8 cellular contexts compared by ENCODE assay signal in genomic region chr4:151099226-151099975, GRCh38. TPM values are rescaled to one million over a fixed set of nuclear protein-coding genes. Genes with fewer than 3 reads are reported as not detected.
DNase-seq lines count a peak whose midpoint lies in the region; ATAC-seq and TF ChIP-seq lines count a peak whose summit lies in the region.

Gene RPS3A, plus strand, starts transcription at chr4:151099628. Its CDS starts 25 bp downstream, at chr4:151099653.

- H3K4me3 ChIP-seq in heart left ventricle = peak within 1 kb of the TSS; percentile 58 to 87 (median 76)

- H3K27ac ChIP-seq in adipose tissue (ENCODE audit: low read depth, low read length) (peak within 1 kb of the TSS; percentile 19), heart left ventricle (peak within 1 kb of the TSS; percentile 68 to 95 (median 81))

- ATAC-seq in HG02763 (IDR thresholded peaks at IDR 0.05; ENCODE audit: unreplicated experiment) (peak; percentile 94), heart left ventricle (peak; percentile 96 to 98 (median 98))

- peaks cover 3 to 42% (median 40%) of the 10 kb centered on the region in 9 donors for H3K36me3 ChIP-seq in heart left ventricle

- peak; percentile 84 for DNase-seq in NCI-H1417 treated with DMSO at 0.1 percent for 48 hours (lab: John Stamatoyannopoulos, UW)
- DNase-seq in T follicular helper cell (ENCODE audit: low read depth) = peak; percentile 96
- DNase-seq in heart left ventricle = peak; percentile 95 to 97 (median 96)
- DNase-seq in posterior vena cava (ENCODE audit: low spot score) = peak; percentile 99
- peak; percentile 98 for DNase-seq in ureter (ENCODE audit: low spot score)

- intact Hi-C loops in heart left ventricle (cut with DNase I) = loop anchor here in 1 of 10 donors (5.0 kb wide), 1 partner anchor 82 kb away; the partner anchor contains the start of gene LRBA
- intact Hi-C loops in posterior vena cava (cut with DNase I) = no loop called here

- no peaks in the 10 kb centered on the region for H3K27me3 ChIP-seq in heart left ventricle

- peaks cover 3 to 39% (median 17%) of the 10 kb centered on the region in 12 donors for H3K4me1 ChIP-seq in heart left ventricle

- TF ChIP-seq CTCF in GM12873 (IDR thresholded peaks at IDR 0.05; ENCODE audit: insufficient read depth, low read depth, low read length, missing control alignments) = peak; percentile 91
- peak; percentile 64 to 98 (median 84) for TF ChIP-seq CTCF in heart left ventricle (IDR thresholded peaks at IDR 0.05)

- 1% methylated on average over 69 of the region's 69 CpGs for WGBS in adipose tissue, 3 donors
- WGBS in heart left ventricle, 4 donors = 1 to 3% (median 1%) methylated on average over 38 to 69 of the region's 69 CpGs

- H3K9me3 ChIP-seq in heart left ventricle = no peaks in the 10 kb centered on the region

- peak in 1 of 2 donors; percentile 74 for TF ChIP-seq POLR2A in heart left ventricle (IDR thresholded peaks at IDR 0.05)

RNA-seq across cellular contexts. Expression of gene RPS3A, which starts in this region (rescaled TPM):
- 1,000 to 10,000 TPM; 2,109 to 5,602 (median 2,766) TPM for polyA plus RNA-seq in adipose tissue
- total RNA-seq in heart left ventricle = 1,000 to 10,000 TPM in 4 of 9 donors, 100 to 1,000 TPM in 5; 726 to 1,370 (median 984) TPM
- polyA plus RNA-seq in heart left ventricle = 1,000 to 10,000 TPM; 1,080 to 2,393 TPM
- total RNA-seq in posterior vena cava = 1,000 to 10,000 TPM; 1,614 to 1,636 TPM
- 2,182 TPM for total RNA-seq in ureter

Comparison
In these comparisons a context has a peak if more than half of its experiments do, and no peak if none do; other contexts are left out.
1. Peak in every context shown above with its lines: DNase-seq, ATAC-seq, H3K4me3 ChIP-seq and H3K27ac ChIP-seq.